In the genomic region with DNA sequence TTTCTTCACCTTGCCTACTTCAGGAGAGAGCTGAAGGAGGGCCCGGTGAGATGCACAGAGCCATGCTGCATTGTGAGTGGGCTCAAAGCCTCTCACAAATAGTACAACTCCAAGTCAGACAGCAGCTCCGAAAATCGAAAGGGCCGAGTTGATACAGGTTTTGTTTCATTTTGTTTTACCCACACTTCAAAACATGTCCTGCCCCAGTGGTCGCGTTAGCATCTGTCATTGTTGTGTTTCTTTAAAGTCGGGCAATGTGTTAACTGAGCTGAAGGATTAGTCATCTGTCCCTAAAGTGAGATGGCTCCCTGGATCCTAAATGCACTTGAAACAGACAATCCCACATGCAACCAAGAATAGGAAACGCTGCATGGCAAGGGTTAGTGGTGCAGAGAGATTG, we compare ENCODE assay signal across 11 cellular contexts.
DNase-seq lines count a peak whose midpoint lies in the region; ATAC-seq and TF ChIP-seq lines count a peak whose summit lies in the region.
"Had no signal": no experiment of that assay in that cellular context is flagged by ENCODE, and none has a peak within 500 bp of the region (broad histone marks: within the 10 kb centered on the region; RNA-seq: fewer than 3 reads in every experiment).

No MANE protein-coding gene starts in this region.

- CTCF ChIA-PET in activated naive CD4-positive, alpha-beta T cell treated with anti-CD3 and anti-CD28 coated beads, Interleukin-2, amount 10 ng/mL, durations not matched to agents 7 days and 5 days (lab: Charles Lee) = interaction anchor here (1.5 kb wide), 1 partner anchor 31 kb away, joined by 3 read pairs; no protein-coding TSS in a partner anchor

- H3K27me3 ChIP-seq in BLaER1 = no peaks in the 10 kb centered on the region
- no peaks in the 10 kb centered on the region for H3K27me3 ChIP-seq in Peyer's patch
- H3K27me3 ChIP-seq: ovary had no signal

- no peak overlapping the region for H3K27ac ChIP-seq in BLaER1
- no peak overlapping the region for H3K27ac ChIP-seq in Peyer's patch
- H3K27ac ChIP-seq: ovary had no signal

- ATAC-seq in GM18868 (IDR thresholded peaks at IDR 0.05; ENCODE audit: unreplicated experiment) = peak; percentile 52
- peak; percentile 42 for ATAC-seq in HG03442 (IDR thresholded peaks at IDR 0.05; ENCODE audit: unreplicated experiment)
- ATAC-seq in HG03457 (IDR thresholded peaks at IDR 0.05; ENCODE audit: unreplicated experiment) = no peak

- TF ChIP-seq POLR2A in Peyer's patch (IDR thresholded peaks at IDR 0.05) = no peak

- H3K9me3 Mint-ChIP-seq in activated naive CD4-positive, alpha-beta T cell treated with anti-CD3 and anti-CD28 coated beads, Interleukin-2, amount 10 ng/mL, durations not matched to agents 7 days and 5 days = peaks cover 20% of the 10 kb centered on the region

- 0 out of 2 replicates have a peak, but pooled peaks cover 9% of the 10 kb centered on the region for H3K36me3 ChIP-seq in BLaER1
- no peaks in the 10 kb centered on the region for H3K36me3 ChIP-seq in Peyer's patch
- H3K36me3 ChIP-seq: ovary had no signal

- peak; percentile 53 for DNase-seq in activated naive CD4-positive, alpha-beta T cell treated with anti-CD3 and anti-CD28 coated beads, Interleukin-2, amount 10 ng/mL, durations not matched to agents 7 days and 5 days
- no peak for DNase-seq in Peyer's patch
- DNase-seq in DMS 273 (lab: John Stamatoyannopoulos, UW; ENCODE audit: unreplicated experiment) = no peak
- DNase-seq in 8988T = no peak
- DNase-seq: activated gamma-delta T cell treated with Interleukin-2 at 50 U/mL for 16 hours, NCI-H2107, ovary had no signal

- peak overlapping the region; percentile 61 for H3K4me2 ChIP-seq in BLaER1

- H3K27ac Mint-ChIP-seq in activated naive CD4-positive, alpha-beta T cell treated with anti-CD3 and anti-CD28 coated beads, Interleukin-2, amount 10 ng/mL, durations not matched to agents 7 days and 5 days = peak overlapping the region; percentile 39

- peaks cover 18% of the 10 kb centered on the region for H3K36me3 Mint-ChIP-seq in activated naive CD4-positive, alpha-beta T cell treated with anti-CD3 and anti-CD28 coated beads, Interleukin-2, amount 10 ng/mL, durations not matched to agents 7 days and 5 days

- peak overlapping the region; percentile 38 for H3K4me3 Mint-ChIP-seq in activated naive CD4-positive, alpha-beta T cell treated with anti-CD3 and anti-CD28 coated beads, Interleukin-2, amount 10 ng/mL, durations not matched to agents 7 days and 5 days

- H3K4me1 Mint-ChIP-seq in activated naive CD4-positive, alpha-beta T cell treated with anti-CD3 and anti-CD28 coated beads, Interleukin-2, amount 10 ng/mL, durations not matched to agents 7 days and 5 days = peaks cover 38% of the 10 kb centered on the region

- H3K4me3 ChIP-seq in BLaER1 (no peak overlapping the region), Peyer's patch (no peak overlapping the region)
- H3K4me3 ChIP-seq: ovary had no signal

- no peaks in the 10 kb centered on the region for H3K27me3 Mint-ChIP-seq in activated naive CD4-positive, alpha-beta T cell treated with anti-CD3 and anti-CD28 coated beads, Interleukin-2, amount 10 ng/mL, durations not matched to agents 7 days and 5 days

- H3K9ac ChIP-seq in BLaER1 = no peak overlapping the region

- H3K4me1 ChIP-seq in BLaER1 = peaks cover 47% of the 10 kb centered on the region
- H3K4me1 ChIP-seq in Peyer's patch = no peaks in the 10 kb centered on the region

- H4K20me1 ChIP-seq in BLaER1 = no peaks in the 10 kb centered on the region

- H3K9me3 ChIP-seq in BLaER1 = peaks cover 18% of the 10 kb centered on the region
- peaks cover 0 to 7% (median 3%) of the 10 kb centered on the region in 4 donors for H3K9me3 ChIP-seq in Peyer's patch
- H3K9me3 ChIP-seq: ovary had no signal

- no peak for TF ChIP-seq CTCF in Peyer's patch (IDR thresholded peaks at IDR 0.05)
